Comparison of ENCODE assay signal across 2 cellular contexts in the genomic region with DNA sequence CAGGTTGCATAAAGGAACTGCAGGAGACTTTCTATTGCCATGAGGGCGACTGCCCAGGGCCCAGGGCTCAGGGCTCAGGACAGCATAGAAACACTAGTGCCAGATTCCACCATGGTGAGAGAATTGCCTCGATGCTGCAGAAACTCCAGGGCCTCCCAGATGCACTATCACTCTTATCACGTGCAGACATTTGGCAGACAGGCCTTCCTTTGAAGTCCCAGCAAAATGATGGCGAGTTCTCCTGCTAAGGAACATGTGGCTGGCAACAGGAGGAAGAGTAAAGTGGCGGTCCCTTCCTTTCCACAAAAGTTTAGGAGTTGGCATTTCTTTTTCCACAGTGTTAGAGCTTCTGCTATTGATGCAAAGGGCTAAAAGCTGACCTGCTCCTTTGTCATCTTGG.
TF ChIP-seq lines count a peak whose summit lies in the region.

No MANE protein-coding gene starts in this region.

TF ChIP-seq in IMR-90, 13 proteins besides CTCF, POLR2A, EP300 and RAD21:
- TF ChIP-seq RFX5 (IDR thresholded peaks at IDR 0.05; ENCODE audit: low read depth, low read length) (no peak), SMC3 (IDR thresholded peaks at IDR 0.05; ENCODE audit: low read depth, low read length) (no peak), CEBPB (IDR thresholded peaks at IDR 0.05; ENCODE audit: low read depth, low read length) (no peak), FOS (IDR thresholded peaks at IDR 0.05; ENCODE audit: low read depth, low read length) (no peak), CHD1 (IDR thresholded peaks at IDR 0.05; ENCODE audit: low read depth, low read length) (no peak), BHLHE40 (IDR thresholded peaks at IDR 0.05; ENCODE audit: low read depth, low read length) (no peak), MXI1 (IDR thresholded peaks at IDR 0.05; ENCODE audit: borderline replicate concordance, low read depth, low read length) (no peak), MAZ (IDR thresholded peaks at IDR 0.05; ENCODE audit: borderline replicate concordance, low read depth, low read length) (no peak), RCOR1 (IDR thresholded peaks at IDR 0.05; ENCODE audit: insufficient replicate concordance, low read length) (no peak), NFE2L2 (IDR thresholded peaks at IDR 0.05; ENCODE audit: low read depth, low read length) (no peak), USF2 (IDR thresholded peaks at IDR 0.05; ENCODE audit: low read depth, low read length) (no peak), ELK1 (IDR thresholded peaks at IDR 0.05; ENCODE audit: borderline replicate concordance, low read depth, low read length) (no peak), MAFK (IDR thresholded peaks at IDR 0.05; ENCODE audit: low read depth, low read length) (no peak)

TF ChIP-seq in GM12878, 131 proteins besides CTCF, POLR2A, EP300 and RAD21:
- TF ChIP-seq ZZZ3 (IDR thresholded peaks at IDR 0.05; ENCODE audit: control insufficient read depth, insufficient read length, low read depth) = no peak
- TF ChIP-seq YY1 (IDR thresholded peaks at IDR 0.05; ENCODE audit: low read depth, low read length) = no peak
- TF ChIP-seq IKZF1 (conservative IDR thresholded peaks at IDR 0.05) = no peak
- no peak for TF ChIP-seq EGR1 (IDR thresholded peaks at IDR 0.05; ENCODE audit: borderline replicate concordance in 1 of 2, low read depth in 2 of 2, low read length in 2 of 2)
- no peak for TF ChIP-seq MTA3 (IDR thresholded peaks at IDR 0.05; ENCODE audit: borderline replicate concordance, low read length)
